Comparison of ENCODE assay signal across 1 cellular context in genomic region chr9:97109194-97109811, GRCh38.
A peak's percentile ranks its signal among the peaks of the same experiment; 100 is the strongest.
TF ChIP-seq lines count a peak whose summit lies in the region.

No MANE protein-coding gene starts in this region.

TF ChIP-seq in K562, 482 proteins besides CTCF, POLR2A, EP300 and RAD21 (continued from another document):
- 0 out of 2 replicates have a peak, but pooled peaks have one; percentile 43 for TF ChIP-seq TCF7 (IDR thresholded peaks at IDR 0.05; ENCODE audit: borderline replicate concordance)
- no peak for TF ChIP-seq CBX1 (IDR thresholded peaks at IDR 0.05; ENCODE audit: low read depth)
- no peak for TF ChIP-seq ZBED1 (IDR thresholded peaks at IDR 0.05)
- TF ChIP-seq ZNF12 (CRISPR knock-in tag; IDR thresholded peaks at IDR 0.05), result no peak
- TF ChIP-seq POLR2AphosphoS2 (IDR thresholded peaks at IDR 0.05; ENCODE audit: low read length), result no peak
- TF ChIP-seq REST (CRISPR knock-in tag; IDR thresholded peaks at IDR 0.05; ENCODE audit: low read depth), result no peak
- no peak for TF ChIP-seq E2F1 (CRISPR knock-in tag; IDR thresholded peaks at IDR 0.05)
- no peak for TF ChIP-seq ZSCAN29 (IDR thresholded peaks at IDR 0.05)
- TF ChIP-seq ZNF668 (CRISPR knock-in tag; IDR thresholded peaks at IDR 0.05), result no peak
- no peak for TF ChIP-seq YY1 (IDR thresholded peaks at IDR 0.05; ENCODE audit: borderline replicate concordance in 1 of 3, control insufficient read depth in 1 of 3, extremely low read depth in 1 of 3, insufficient read depth in 3 of 3, insufficient read length in 1 of 3, insufficient replicate concordance in 2 of 3, low read depth in 1 of 3, low read length in 2 of 3)
- TF ChIP-seq ZNF699 (CRISPR knock-in tag; IDR thresholded peaks at IDR 0.05; ENCODE audit: insufficient replicate concordance), result no peak
